ENCODE assay signal across 1 cellular context in genomic region chr14:30657606-30658163, GRCh38.
TF ChIP-seq lines count a peak whose summit lies in the region.

No MANE protein-coding gene starts in this region.

TF ChIP-seq in GM23338, 12 proteins besides CTCF, POLR2A, EP300 and RAD21 (continued from another document):
- no peak for TF ChIP-seq ZNF462 (CRISPR knock-in tag; IDR thresholded peaks at IDR 0.05)
- TF ChIP-seq NANOG (IDR thresholded peaks at IDR 0.05; ENCODE audit: borderline replicate concordance) = no peak
- no peak for TF ChIP-seq ZNF331 (CRISPR knock-in tag; IDR thresholded peaks at IDR 0.05; ENCODE audit: low read depth)
- no peak for TF ChIP-seq EZH2phosphoT487 (IDR thresholded peaks at IDR 0.05; ENCODE audit: unreplicated experiment)
- no peak for TF ChIP-seq CREB1 (CRISPR knock-in tag; IDR thresholded peaks at IDR 0.05; ENCODE audit: low read depth)
- no peak for TF ChIP-seq ETS1 (IDR thresholded peaks at IDR 0.05)
TF ChIP-seq in GM23338: peak in this region for 0.
